8 cellular contexts compared by ENCODE assay signal in genomic region chr7:11341285-11341944, GRCh38.
DNase-seq lines count a peak whose midpoint lies in the region; ATAC-seq, FAIRE-seq and TF ChIP-seq lines count a peak whose summit lies in the region.

No MANE protein-coding gene starts in this region.

- no peaks in the 10 kb centered on the region for H3K36me3 ChIP-seq in smooth muscle cell (ENCODE audit: low read depth)

- H3K27ac ChIP-seq in smooth muscle cell (ENCODE audit: low read depth): no peak overlapping the region

- H3F3A ChIP-seq in smooth muscle cell (ENCODE audit: low read depth): no peaks in the 10 kb centered on the region

- no peaks in the 10 kb centered on the region for H3K4me1 ChIP-seq in smooth muscle cell (ENCODE audit: low read depth)

- 27% methylated on average over 4 of the region's 4 CpGs for WGBS in smooth muscle cell (ENCODE audit: low lambda C conversion rate)

- no peak overlapping the region for H3K4me3 ChIP-seq in smooth muscle cell

- no peaks in the 10 kb centered on the region for H4K20me1 ChIP-seq in smooth muscle cell (ENCODE audit: low read depth)

- no peaks in the 10 kb centered on the region for H3K27me3 ChIP-seq in smooth muscle cell (ENCODE audit: low read depth)

- ATAC-seq in HG02623 (IDR thresholded peaks at IDR 0.05; ENCODE audit: unreplicated experiment): peak; percentile 45

- DNase-seq in D721Med (ENCODE audit: insufficient read length, low spot score) (no peak), NCI-H82 (lab: John Stamatoyannopoulos, UW) (peak; percentile 75), fibroblast of gingiva (ENCODE audit: low read depth) (peak; percentile 46), smooth muscle cell (lab: John Stamatoyannopoulos, UW; ENCODE audit: unreplicated experiment) (no peak), KG1 (lab: John Stamatoyannopoulos, UW) (no peak), NK-92 (lab: John Stamatoyannopoulos, UW; ENCODE audit: unreplicated experiment) (no peak)
- DNase-seq in effector CD4-positive, alpha-beta T cell: no peak

- H3K4me2 ChIP-seq in smooth muscle cell: no peak overlapping the region

- peak; percentile 37 for TF ChIP-seq CTCF in D721Med (IDR thresholded peaks at IDR 0.05; ENCODE audit: insufficient read depth, missing control alignments)
- peak; percentile 30 for TF ChIP-seq CTCF in smooth muscle cell (IDR thresholded peaks at IDR 0.05; ENCODE audit: borderline replicate concordance, insufficient read depth, poor library complexity, severe bottlenecking)

- peak; percentile 32 for FAIRE-seq in D721Med (lab: Jason Lieb, UNC)

- no peak overlapping the region for H2AFZ ChIP-seq in smooth muscle cell (ENCODE audit: low read depth)

- no peaks in the 10 kb centered on the region for H3K9me3 ChIP-seq in smooth muscle cell (replicated peaks; ENCODE audit: low read depth)

- H3K79me2 ChIP-seq in smooth muscle cell (ENCODE audit: low read depth): no peaks in the 10 kb centered on the region

- no peak overlapping the region for H3K9ac ChIP-seq in smooth muscle cell (ENCODE audit: low read depth)

Comparison
In these comparisons a context has a peak if more than half of its experiments do, and no peak if none do; other contexts are left out.
1. DNase-seq: peak in NCI-H82 (single experiment) and fibroblast of gingiva (single experiment); none in D721Med (single experiment), smooth muscle cell (single experiment), KG1 (single experiment), effector CD4-positive, alpha-beta T cell (single experiment) and NK-92 (single experiment).